10 cellular contexts compared by ENCODE assay signal in genomic region chr5:61659221-61659696, GRCh38.
DNase-seq lines count a peak whose midpoint lies in the region; ATAC-seq and TF ChIP-seq lines count a peak whose summit lies in the region.
"Had no signal": no experiment of that assay in that cellular context is flagged by ENCODE, and none has a peak within 500 bp of the region (broad histone marks: within the 10 kb centered on the region; RNA-seq: fewer than 3 reads in every experiment).

No MANE protein-coding gene starts in this region.

- 0 out of 2 replicates have a peak, but pooled peaks have one; percentile 33 for ATAC-seq in Panc1
- ATAC-seq in sciatic nerve, result peak; percentile 27
- ATAC-seq in HG02973 (IDR thresholded peaks at IDR 0.05; ENCODE audit: unreplicated experiment), result no peak
- no peak for ATAC-seq in HG03354 (IDR thresholded peaks at IDR 0.05; ENCODE audit: poor library complexity, severe bottlenecking, unreplicated experiment)

- TF ChIP-seq CTCF in Panc1 (IDR thresholded peaks at IDR 0.05) (no peak), endothelial cell (IDR thresholded peaks at IDR 0.05; ENCODE audit: unreplicated experiment) (no peak), HFFc6 (IDR thresholded peaks at IDR 0.05) (no peak)

- peaks cover 18% of the 10 kb centered on the region for H3K4me1 Mint-ChIP-seq in endothelial cell (ENCODE audit: unreplicated experiment)
- no peaks in the 10 kb centered on the region for H3K4me1 Mint-ChIP-seq in activated CD4-positive, alpha-beta T cell treated with anti-CD3 and anti-CD28 coated beads, Interleukin-2, amount 10 ng/mL, durations not matched to agents 7 days and 5 days
- no peaks in the 10 kb centered on the region for H3K4me1 Mint-ChIP-seq in HFFc6 (ENCODE audit: low read depth)

- H3K4me3 ChIP-seq in Panc1 (ENCODE audit: low read depth in 2 of 2, low read length in 2 of 2), result no peak overlapping the region
- H3K4me3 ChIP-seq: BLaER1, smooth muscle cell had no signal

- no peaks in the 10 kb centered on the region for H3K36me3 Mint-ChIP-seq in endothelial cell (ENCODE audit: low read depth, unreplicated experiment)
- no peaks in the 10 kb centered on the region for H3K36me3 Mint-ChIP-seq in activated CD4-positive, alpha-beta T cell treated with anti-CD3 and anti-CD28 coated beads, Interleukin-2, amount 10 ng/mL, durations not matched to agents 7 days and 5 days (ENCODE audit: low read depth)
- H3K36me3 Mint-ChIP-seq in HFFc6 (ENCODE audit: low read depth), result no peaks in the 10 kb centered on the region

- in situ Hi-C loops in Panc1 (cut with HindIII; ENCODE audit: low pct_unique_long_range_greater_than_20kb, low sequenced_read_pairs), result no loop called here

- no peak overlapping the region for H3K27ac ChIP-seq in Panc1 (ENCODE audit: low read length)
- H3K27ac ChIP-seq: BLaER1 had no signal

- H3K27ac Mint-ChIP-seq in endothelial cell (ENCODE audit: unreplicated experiment), result no peak overlapping the region
- no peak overlapping the region for H3K27ac Mint-ChIP-seq in activated CD4-positive, alpha-beta T cell treated with anti-CD3 and anti-CD28 coated beads, Interleukin-2, amount 10 ng/mL, durations not matched to agents 7 days and 5 days
- H3K27ac Mint-ChIP-seq in HFFc6, result no peak overlapping the region

- POLR2A ChIA-PET in Panc1 (lab: Charles Lee), result no interaction called here
- POLR2A ChIA-PET in activated CD4-positive, alpha-beta T cell treated with anti-CD3 and anti-CD28 coated beads, Interleukin-2, amount 10 ng/mL, durations not matched to agents 7 days and 5 days (lab: Charles Lee), result no interaction called here

- no peaks in the 10 kb centered on the region for H3K9me3 Mint-ChIP-seq in endothelial cell (ENCODE audit: unreplicated experiment)
- no peaks in the 10 kb centered on the region for H3K9me3 Mint-ChIP-seq in activated CD4-positive, alpha-beta T cell treated with anti-CD3 and anti-CD28 coated beads, Interleukin-2, amount 10 ng/mL, durations not matched to agents 7 days and 5 days
- no peaks in the 10 kb centered on the region for H3K9me3 Mint-ChIP-seq in HFFc6

- no peaks in the 10 kb centered on the region; the same call in 1 of the 2 replicates for H3K4me1 ChIP-seq in Panc1 (ENCODE audit: control insufficient read depth, insufficient read depth, low read length)
- H3K4me1 ChIP-seq: BLaER1 had no signal

- no peaks in the 10 kb centered on the region for H3K9me3 ChIP-seq in Panc1 (ENCODE audit: control insufficient read depth, insufficient read depth, low read depth, low read length)

- H3K27me3 ChIP-seq in Panc1 (ENCODE audit: control insufficient read depth, insufficient read depth, low read length), result peaks cover 5% of the 10 kb centered on the region; the same call in 1 of the 2 replicates
- H3K27me3 ChIP-seq: BLaER1 had no signal

- BruUV-seq in Panc1 (replicated peaks; lab: Mats Ljungman, UMichigan), result no TSS peak

- intact Hi-C loops in Panc1 (cut with micrococcal nuclease; ENCODE audit: unreplicated experiment) (loop anchor here (5.0 to 10.0 kb wide), 3 partner anchors 322 to 602 kb away; partner anchors contain the start of gene SMIM15), sciatic nerve (cut with DNase I) (loop anchor here (10.0 kb wide), 1 partner anchor 324 kb away; the partner anchor contains the start of gene ZSWIM6)

- H3K27me3 Mint-ChIP-seq in endothelial cell (ENCODE audit: unreplicated experiment) (peaks cover 5% of the 10 kb centered on the region), HFFc6 (ENCODE audit: insufficient read depth) (peaks cover 30% of the 10 kb centered on the region)
- no peaks in the 10 kb centered on the region for H3K27me3 Mint-ChIP-seq in activated CD4-positive, alpha-beta T cell treated with anti-CD3 and anti-CD28 coated beads, Interleukin-2, amount 10 ng/mL, durations not matched to agents 7 days and 5 days

- H3K4me3 Mint-ChIP-seq in endothelial cell (ENCODE audit: unreplicated experiment) (peak overlapping the region; percentile 61), HFFc6 (no peak overlapping the region)
- H3K4me3 Mint-ChIP-seq in activated CD4-positive, alpha-beta T cell treated with anti-CD3 and anti-CD28 coated beads, Interleukin-2, amount 10 ng/mL, durations not matched to agents 7 days and 5 days, result no peak overlapping the region

- H3K36me3 ChIP-seq in Panc1 (ENCODE audit: control insufficient read depth, insufficient read depth, low read length), result no peaks in the 10 kb centered on the region
- H3K36me3 ChIP-seq: BLaER1 had no signal

- CTCF ChIA-PET in Panc1 (lab: Charles Lee), result interaction anchor here (0.6 kb wide), 2 partner anchors 33 to 468 kb away, joined by 3 to 7 read pairs; no protein-coding TSS in a partner anchor
- CTCF ChIA-PET in activated CD4-positive, alpha-beta T cell treated with anti-CD3 and anti-CD28 coated beads, Interleukin-2, amount 10 ng/mL, durations not matched to agents 7 days and 5 days (lab: Charles Lee), result interaction anchor here (0.6 to 1.6 kb wide), 4 partner anchors 14 to 345 kb away, joined by 3 to 4 read pairs (median 3); no protein-coding TSS in a partner anchor

- DNase-seq in Panc1 (ENCODE audit: low read depth, low spot score) (no peak), endothelial cell (ENCODE audit: low spot score) (peak; percentile 34), kidney tubule cell (ENCODE audit: low spot score) (peak; percentile 36), sciatic nerve (ENCODE audit: low spot score) (no peak), HFFc6 (no peak)
- no peak for DNase-seq in activated CD4-positive, alpha-beta T cell treated with anti-CD3 and anti-CD28 coated beads, Interleukin-2, amount 10 ng/mL, durations not matched to agents 7 days and 5 days

Comparison
In these comparisons a context has a peak if more than half of its experiments do, and no peak if none do; other contexts are left out.
1. ATAC-seq: peak in Panc1 (single experiment) and sciatic nerve (single experiment); none in HG02973 (single experiment) and HG03354 (single experiment).
2. DNase-seq: peak in endothelial cell (single experiment) and kidney tubule cell (single experiment); none in Panc1 (single experiment), sciatic nerve (single experiment), activated CD4-positive, alpha-beta T cell treated with anti-CD3 and anti-CD28 coated beads, Interleukin-2, amount 10 ng/mL, durations not matched to agents 7 days and 5 days (single experiment) and HFFc6 (single experiment).